13 cellular contexts compared by ENCODE assay signal in genomic region chr5:34692781-34693180, GRCh38.
"Had no signal": no experiment of that assay in that cellular context is flagged by ENCODE, and none has a peak within 500 bp of the region (broad histone marks: within the 10 kb centered on the region; RNA-seq: fewer than 3 reads in every experiment).

No MANE protein-coding gene starts in this region.

- H3K27me3 ChIP-seq: dorsolateral prefrontal cortex, pancreas had no signal

- DNase-seq: activated CD4-positive, alpha-beta T cell treated with anti-CD3 and anti-CD28 coated beads, Interleukin-2, amount 50 U/mL, for 4 hours; activated CD4-positive, CD25-positive, alpha-beta regulatory T cell treated with anti-CD3 and anti-CD28 coated beads, Interleukin-2, amount 50 U/mL, for 72 hours; activated naive CD4-positive, alpha-beta T cell treated with Interleukin-2 at 50 U/mL for 16 hours; left colon; pancreas; retina; stimulated activated CD4-positive, alpha-beta T cell treated with anti-CD3 and anti-CD28 coated beads, Interleukin-15, amount 100 ng/mL, for 24 hours; stimulated activated CD4-positive, alpha-beta T cell treated with anti-CD3 and anti-CD28 coated beads, Interleukin-4, amount 100 ng/mL, for 1 hour; stimulated activated naive B cell treated with anti-CD40 and anti-IgM and Interleukin-4, amounts not matched to agents 10 μg/mL and 1 μg/mL and 100 μg/mL, for 72 hours had no signal

- H3K4me1 Mint-ChIP-seq: stimulated activated naive B cell treated with anti-CD40 and anti-IgM and Interleukin-4, amounts not matched to agents 10 μg/mL and 1 μg/mL and 100 μg/mL, for 72 hours had no signal

- H3K4me3 Mint-ChIP-seq: activated T-helper 17 cell treated with anti-CD3 and anti-CD28 coated beads, Interleukin-2, amount 50 U/mL, for 72 hours; neural crest cell; stimulated activated naive B cell treated with anti-CD40 and anti-IgM and Interleukin-4, amounts not matched to agents 10 μg/mL and 1 μg/mL and 100 μg/mL, for 72 hours; T-helper 2 cell treated with Interferon-gamma antibody and Interleukin-4, amounts not matched to agents 5 μg/mL and 100 μg/mL, for 36 hours had no signal

- H3K36me3 Mint-ChIP-seq: stimulated activated naive B cell treated with anti-CD40 and anti-IgM and Interleukin-4, amounts not matched to agents 10 μg/mL and 1 μg/mL and 100 μg/mL, for 72 hours had no signal

- H3K4me3 ChIP-seq: pancreas had no signal

- H3K36me3 ChIP-seq: pancreas had no signal

- H3K27me3 Mint-ChIP-seq: activated T-helper 17 cell treated with anti-CD3 and anti-CD28 coated beads, Interleukin-2, amount 50 U/mL, for 72 hours; stimulated activated naive B cell treated with anti-CD40 and anti-IgM and Interleukin-4, amounts not matched to agents 10 μg/mL and 1 μg/mL and 100 μg/mL, for 72 hours had no signal

- H3K27ac Mint-ChIP-seq: activated T-helper 17 cell treated with anti-CD3 and anti-CD28 coated beads, Interleukin-2, amount 50 U/mL, for 72 hours; stimulated activated naive B cell treated with anti-CD40 and anti-IgM and Interleukin-4, amounts not matched to agents 10 μg/mL and 1 μg/mL and 100 μg/mL, for 72 hours; T-helper 2 cell treated with Interferon-gamma antibody and Interleukin-4, amounts not matched to agents 5 μg/mL and 100 μg/mL, for 36 hours had no signal

- H3K9me3 Mint-ChIP-seq: activated T-helper 17 cell treated with anti-CD3 and anti-CD28 coated beads, Interleukin-2, amount 50 U/mL, for 72 hours; neural crest cell; T-helper 2 cell treated with Interferon-gamma antibody and Interleukin-4, amounts not matched to agents 5 μg/mL and 100 μg/mL, for 36 hours had no signal

- H3K9me3 ChIP-seq: pancreas had no signal

- H3K27ac ChIP-seq: pancreas had no signal
